In the genomic region with DNA sequence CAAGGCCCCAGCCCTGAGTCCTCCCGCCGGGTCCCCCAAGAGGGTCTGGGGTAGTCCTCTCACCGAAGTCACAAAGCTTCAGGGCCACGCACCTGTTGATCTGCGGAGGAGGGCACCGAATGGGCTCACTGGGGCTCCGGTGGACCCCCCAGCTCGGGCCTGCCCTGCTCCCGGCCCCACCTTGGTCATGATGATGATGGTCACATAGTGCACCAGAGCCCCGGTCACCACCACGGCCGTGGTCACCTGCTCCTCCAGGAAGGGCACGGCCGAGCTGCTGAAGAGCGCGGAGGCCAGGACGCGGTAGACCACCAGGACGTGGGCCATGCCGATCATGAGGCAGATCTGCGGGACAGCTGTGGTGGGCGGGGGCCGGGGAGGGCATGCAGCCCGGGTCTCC, we compare ENCODE assay signal across 15 cellular contexts. TPM values are rescaled to one million over a fixed set of nuclear protein-coding genes. Genes with fewer than 3 reads are reported as not detected.
DNase-seq lines count a peak whose midpoint lies in the region; ATAC-seq and TF ChIP-seq lines count a peak whose summit lies in the region.
"Had no signal": no experiment of that assay in that cellular context is flagged by ENCODE, and none has a peak within 500 bp of the region (broad histone marks: within the 10 kb centered on the region; RNA-seq: fewer than 3 reads in every experiment).

No MANE protein-coding gene starts in this region.

- ATAC-seq in natural killer cell treated with Interleukin-12 subunit alpha and Interleukin-12 subunit beta and Interleukin-15 and Interleukin-18, amount 100 ng/mL, for 72 hours: no peak
- ATAC-seq in natural killer cell (no peak), left colon (peak; percentile 7), HG03108 (IDR thresholded peaks at IDR 0.05; ENCODE audit: unreplicated experiment) (no peak)

- WGBS in spleen, 5 donors: 90 to 94% (median 91%) methylated on average over 12 to 24 of the region's 24 CpGs

- H3K4me1 Mint-ChIP-seq in natural killer cell treated with Interleukin-12 subunit alpha and Interleukin-12 subunit beta and Interleukin-15 and Interleukin-18, amount 100 ng/mL, for 72 hours (ENCODE audit: low read depth in 2 of 2): no peaks in the 10 kb centered on the region
- no peaks in the 10 kb centered on the region for H3K4me1 Mint-ChIP-seq in natural killer cell

- DNase-seq in activated naive CD4-positive, alpha-beta T cell treated with anti-CD3 and anti-CD28 coated beads, Interleukin-2, amount 50 U/mL, for 16 hours: peak; percentile 8
- no peak for DNase-seq in activated naive CD4-positive, alpha-beta T cell (lab: John Stamatoyannopoulos, UW)
- peak; percentile 58 for DNase-seq in natural killer cell treated with Interleukin-12 subunit alpha and Interleukin-12 subunit beta and Interleukin-15 and Interleukin-18, amount 100 ng/mL, for 72 hours (ENCODE audit: low spot score)
- DNase-seq in natural killer cell (no peak), left colon (no peak), spleen (peak; percentile 70), C1 segment of cervical spinal cord (lab: John Stamatoyannopoulos, UW) (no peak)
- DNase-seq: 8988T, AML-193, Calu3, DMS 273 treated with DMSO at 0.1 percent for 48 hours had no signal

- H3K9me3 ChIP-seq in spleen: no peaks in the 10 kb centered on the region
- H3K9me3 ChIP-seq: BLaER1, HAP-1 had no signal

- H3K4me3 Mint-ChIP-seq in natural killer cell treated with Interleukin-12 subunit alpha and Interleukin-12 subunit beta and Interleukin-15 and Interleukin-18, amount 100 ng/mL, for 72 hours: no peak overlapping the region
- H3K4me3 Mint-ChIP-seq in natural killer cell: no peak overlapping the region
- H3K4me3 Mint-ChIP-seq: CD4-positive, alpha-beta T cell had no signal

- no peaks in the 10 kb centered on the region for H3K4me1 ChIP-seq in spleen
- H3K4me1 ChIP-seq: BLaER1, HAP-1 had no signal

- no peak for TF ChIP-seq CTCF in natural killer cell (IDR thresholded peaks at IDR 0.05)
- no peak for TF ChIP-seq CTCF in spleen (IDR thresholded peaks at IDR 0.05 in 8 of 11, conservative IDR thresholded peaks at IDR 0.05 in 3 of 11)

- peaks cover 0 to 5% of the 10 kb centered on the region in 2 donors for H3K27me3 Mint-ChIP-seq in natural killer cell treated with Interleukin-12 subunit alpha and Interleukin-12 subunit beta and Interleukin-15 and Interleukin-18, amount 100 ng/mL, for 72 hours
- peaks cover 7 to 9% of the 10 kb centered on the region in 2 donors for H3K27me3 Mint-ChIP-seq in natural killer cell (ENCODE audit: low read depth in 2 of 2)
- H3K27me3 Mint-ChIP-seq: CD4-positive, alpha-beta T cell had no signal

- H3K27ac Mint-ChIP-seq in natural killer cell treated with Interleukin-12 subunit alpha and Interleukin-12 subunit beta and Interleukin-15 and Interleukin-18, amount 100 ng/mL, for 72 hours: no peak overlapping the region
- no peak overlapping the region for H3K27ac Mint-ChIP-seq in natural killer cell
- H3K27ac Mint-ChIP-seq: CD4-positive, alpha-beta T cell had no signal

- H3K36me3 Mint-ChIP-seq in natural killer cell treated with Interleukin-12 subunit alpha and Interleukin-12 subunit beta and Interleukin-15 and Interleukin-18, amount 100 ng/mL, for 72 hours: no peaks in the 10 kb centered on the region
- H3K36me3 Mint-ChIP-seq in natural killer cell: peaks cover 9% of the 10 kb centered on the region

- TF ChIP-seq POLR2A in spleen (IDR thresholded peaks at IDR 0.05): no peak

- H3K9me3 Mint-ChIP-seq in natural killer cell treated with Interleukin-12 subunit alpha and Interleukin-12 subunit beta and Interleukin-15 and Interleukin-18, amount 100 ng/mL, for 72 hours: no peaks in the 10 kb centered on the region
- H3K9me3 Mint-ChIP-seq in natural killer cell: peaks cover 4 to 8% of the 10 kb centered on the region in 2 donors
- H3K9me3 Mint-ChIP-seq: CD4-positive, alpha-beta T cell had no signal

- intact Hi-C loops in natural killer cell (cut with micrococcal nuclease) (no loop called here), left colon (cut with DNase I, micrococcal nuclease) (no loop called here), spleen (cut with DNase I; ENCODE audit: low total_unique reads) (no loop called here)

- H3K27me3 ChIP-seq in spleen (replicated peaks in 1 of 7): peaks cover 0 to 8% (median 0%) of the 10 kb centered on the region in 7 donors
- H3K27me3 ChIP-seq: BLaER1 had no signal

- H3K36me3 ChIP-seq in spleen: peaks cover 0 to 16% (median 0%) of the 10 kb centered on the region in 6 donors
- H3K36me3 ChIP-seq: HAP-1 had no signal

- H3K4me3 ChIP-seq in spleen: no peak overlapping the region
- H3K4me3 ChIP-seq: BLaER1, HAP-1 had no signal

- no peak overlapping the region for H3K27ac ChIP-seq in spleen
- H3K27ac ChIP-seq: BLaER1 had no signal

RNA-seq across cellular contexts. Expression of a gene that starts 13.5 kb away (rescaled TPM):
- 10 to 100 TPM; 39.0 to 44.9 TPM for total RNA-seq in natural killer cell treated with Interleukin-12 subunit alpha and Interleukin-12 subunit beta and Interleukin-15 and Interleukin-18, amount 100 ng/mL, for 72 hours
- total RNA-seq in natural killer cell (100 to 1,000 TPM; 619 to 690 (median 666) TPM), left colon (100 to 1,000 TPM; 123 to 152 TPM), spleen (100 to 1,000 TPM in 2 of 7 donors, 10 to 100 TPM in 5; 67.9 to 118 (median 90.9) TPM)
- polyA plus RNA-seq in spleen: 100 to 1,000 TPM in 2 of 3 donors, 10 to 100 TPM in 1; 95.9 to 194 (median 161) TPM

RNA-seq across cellular contexts. Expression of a gene that starts 13.5 kb away (rescaled TPM):
- 1 to 10 TPM; 2.4 to 6.7 TPM for total RNA-seq in natural killer cell treated with Interleukin-12 subunit alpha and Interleukin-12 subunit beta and Interleukin-15 and Interleukin-18, amount 100 ng/mL, for 72 hours
- total RNA-seq in natural killer cell: 10 to 100 TPM; 15.1 to 21.3 (median 15.1) TPM
- total RNA-seq in left colon: 100 to 1,000 TPM; 141 to 180 TPM
- 10 to 100 TPM; 10.2 to 34.5 (median 25.9) TPM for total RNA-seq in spleen
- polyA plus RNA-seq in spleen: 10 to 100 TPM; 32.7 to 53.8 (median 50.3) TPM

RNA-seq across cellular contexts. Expression of a gene that starts 21.8 kb away (rescaled TPM):
- 10 to 100 TPM; 20.6 to 56.9 TPM for total RNA-seq in natural killer cell treated with Interleukin-12 subunit alpha and Interleukin-12 subunit beta and Interleukin-15 and Interleukin-18, amount 100 ng/mL, for 72 hours
- total RNA-seq in natural killer cell: 10 to 100 TPM; 21.5 to 25.1 (median 23.4) TPM
- total RNA-seq in left colon: 10 to 100 TPM; 23.3 to 27.4 TPM
- total RNA-seq in spleen: 10 to 100 TPM; 24.6 to 40.7 (median 29.4) TPM
- 10 to 100 TPM; 11.0 to 26.6 (median 14.9) TPM for polyA plus RNA-seq in spleen

RNA-seq across cellular contexts. Expression of a gene that starts 34.3 kb away (rescaled TPM):
- total RNA-seq in natural killer cell treated with Interleukin-12 subunit alpha and Interleukin-12 subunit beta and Interleukin-15 and Interleukin-18, amount 100 ng/mL, for 72 hours: not detected
- total RNA-seq in natural killer cell: under 1 TPM in 2 of 3 donors, not detected in 1; 0.29 to 0.56 TPM
- 100 to 1,000 TPM; 168 to 194 TPM for total RNA-seq in left colon
- 1 to 10 TPM in 1 of 7 donors, under 1 TPM in 2, not detected in 4; 0.40 to 2.8 (median 0.59) TPM for total RNA-seq in spleen
- polyA plus RNA-seq in spleen: under 1 TPM; 0.09 to 0.48 (median 0.21) TPM

RNA-seq across cellular contexts. Expression of a gene that starts 59.0 kb away (rescaled TPM):
- under 1 TPM in 1 of 2 donors, not detected in 1; 0.50 TPM for total RNA-seq in natural killer cell treated with Interleukin-12 subunit alpha and Interleukin-12 subunit beta and Interleukin-15 and Interleukin-18, amount 100 ng/mL, for 72 hours
- total RNA-seq in natural killer cell (1 to 10 TPM in 2 of 3 donors, under 1 TPM in 1; 0.66 to 1.5 (median 1.5) TPM), left colon (1 to 10 TPM; 2.4 to 3.3 TPM), spleen (1 to 10 TPM in 1 of 7 donors, under 1 TPM in 4, not detected in 2; 0.17 to 1.1 (median 0.67) TPM)
- polyA plus RNA-seq in spleen: 1 to 10 TPM; 1.6 to 5.2 (median 3.5) TPM

Comparison
In these comparisons a context has a peak if more than half of its experiments do, and no peak if none do; other contexts are left out.
1. DNase-seq: peak in activated naive CD4-positive, alpha-beta T cell treated with anti-CD3 and anti-CD28 coated beads, Interleukin-2, amount 50 U/mL, for 16 hours (single experiment), natural killer cell treated with Interleukin-12 subunit alpha and Interleukin-12 subunit beta and Interleukin-15 and Interleukin-18, amount 100 ng/mL, for 72 hours (single experiment) and spleen (single experiment); none in activated naive CD4-positive, alpha-beta T cell (0 of 4), natural killer cell (single experiment), left colon (0 of 2) and C1 segment of cervical spinal cord (0 of 14).
2. RNA of a gene that starts 13.5 kb away (total RNA-seq): 619 to 690 TPM in natural killer cell; 123 to 152 TPM in left colon, 67.9 to 118 TPM in spleen and 39.0 to 44.9 TPM in natural killer cell treated with Interleukin-12 subunit alpha and Interleukin-12 subunit beta and Interleukin-15 and Interleukin-18, amount 100 ng/mL, for 72 hours; every median in the first group is over 4 times any median in the second.
3. RNA of a gene that starts 13.5 kb away (total RNA-seq): 141 to 180 TPM in left colon; 10.2 to 34.5 TPM in spleen, 15.1 to 21.3 TPM in natural killer cell and 2.4 to 6.7 TPM in natural killer cell treated with Interleukin-12 subunit alpha and Interleukin-12 subunit beta and Interleukin-15 and Interleukin-18, amount 100 ng/mL, for 72 hours; every median in the first group is over 4 times any median in the second.